In genomic region chr19:27793644-27794443, GRCh38 we compare ENCODE assay signal across 8 cellular contexts.
DNase-seq lines count a peak whose midpoint lies in the region; ATAC-seq and TF ChIP-seq lines count a peak whose summit lies in the region.

No MANE protein-coding gene starts in this region.

- H3K56ac ChIP-seq in H9 (ENCODE audit: insufficient read length, low read depth, low read length): no peak overlapping the region

- H3K4ac ChIP-seq in H9 (ENCODE audit: low read depth, low read length): no peak overlapping the region

- no peak overlapping the region for H2BK20ac ChIP-seq in H9 (ENCODE audit: low read depth, low read length, poor library complexity, severe bottlenecking)

- peak overlapping the region; percentile 91 for H3K4me3 ChIP-seq in MG63
- peak overlapping the region; percentile 83 for H3K4me3 ChIP-seq in neural progenitor cell
- H3K4me3 ChIP-seq in stomach smooth muscle (ENCODE audit: low read length in 2 of 2): peak overlapping the region; percentile 73 to 100

- H3K4me3 Mint-ChIP-seq in H9: peak overlapping the region; percentile 94 to 97
- H3K4me3 Mint-ChIP-seq in neural progenitor cell: peak overlapping the region; percentile 98

- peaks cover 2 to 17% of the 10 kb centered on the region in 2 experiments; a peak in 4 of 5 replicates for H3K9me3 Mint-ChIP-seq in H9
- peaks cover 4% of the 10 kb centered on the region for H3K9me3 Mint-ChIP-seq in neural progenitor cell

- peak; percentile 94 for ATAC-seq in foreskin keratinocyte

- no peaks in the 10 kb centered on the region for H3K9me3 ChIP-seq in ES-I3 (ENCODE audit: control insufficient read depth, insufficient read depth, low read length)
- no peaks in the 10 kb centered on the region for H3K9me3 ChIP-seq in H9 (ENCODE audit: control insufficient read depth, low read depth, low read length)
- H3K9me3 ChIP-seq in MG63: peaks cover 9% of the 10 kb centered on the region; the same call in 1 of the 2 replicates
- H3K9me3 ChIP-seq in neural progenitor cell (ENCODE audit: low read depth): no peaks in the 10 kb centered on the region
- no peaks in the 10 kb centered on the region for H3K9me3 ChIP-seq in stomach smooth muscle (ENCODE audit: control insufficient read depth in 2 of 2, low read length in 2 of 2)

- H3K4me1 ChIP-seq in ES-I3 (ENCODE audit: insufficient read depth, low read length) (no peaks in the 10 kb centered on the region; the same call in 1 of the 2 replicates), H9 (ENCODE audit: insufficient read depth, low read length) (no peaks in the 10 kb centered on the region), foreskin keratinocyte (no peaks in the 10 kb centered on the region), neural progenitor cell (no peaks in the 10 kb centered on the region), stomach smooth muscle (ENCODE audit: control insufficient read depth, insufficient read depth, low read length) (peaks cover 15% of the 10 kb centered on the region)

- H2AK5ac ChIP-seq in H9 (ENCODE audit: insufficient read length, low read length): no peak overlapping the region

- DNase-seq in H9: peak; percentile 96
- peak; percentile 98 for DNase-seq in MG63
- DNase-seq in SIG-M5 (lab: John Stamatoyannopoulos, UW): peak; percentile 74
- DNase-seq in activated gamma-delta T cell treated with anti-CD3 and anti-CD28 coated beads, Interleukin-2, amount 50 U/mL, for 16 hours (ENCODE audit: low read depth): peak; percentile 85
- DNase-seq in foreskin keratinocyte: peak; percentile 84 to 91
- peak; percentile 94 for DNase-seq in neural progenitor cell (ENCODE audit: low spot score)

- peak overlapping the region; percentile 5 for H3K27ac ChIP-seq in H9 (ENCODE audit: insufficient read length, low read depth, low read length)
- H3K27ac ChIP-seq in foreskin keratinocyte: peak overlapping the region; percentile 8
- no peak overlapping the region for H3K27ac ChIP-seq in neural progenitor cell
- H3K27ac ChIP-seq in stomach smooth muscle (ENCODE audit: low read length): peak overlapping the region; percentile 90

- H3K14ac ChIP-seq in H9 (ENCODE audit: insufficient read depth, low read length): 0 out of 2 replicates have a peak overlapping the region, but pooled peaks have one; percentile 65

- H2BK120ac ChIP-seq in H9 (ENCODE audit: low read depth, low read length, poor library complexity, severe bottlenecking): no peak overlapping the region

- H3K27me3 Mint-ChIP-seq in H9 (ENCODE audit: low read depth): no peaks in the 10 kb centered on the region; the same call in 1 of the 2 replicates
- no peaks in the 10 kb centered on the region for H3K27me3 Mint-ChIP-seq in neural progenitor cell (ENCODE audit: insufficient read depth, low read depth)

- H4K8ac ChIP-seq in H9 (replicated peaks; ENCODE audit: insufficient read length, low read depth, low read length): no peak overlapping the region

- H3K4me1 Mint-ChIP-seq in H9 (peaks cover 3 to 8% of the 10 kb centered on the region in 2 experiments), neural progenitor cell (peaks cover 8% of the 10 kb centered on the region)

- H3K36me3 ChIP-seq in ES-I3 (ENCODE audit: insufficient read depth, low read length) (no peaks in the 10 kb centered on the region), MG63 (peaks cover 42% of the 10 kb centered on the region), neural progenitor cell (no peaks in the 10 kb centered on the region), stomach smooth muscle (ENCODE audit: control insufficient read depth in 2 of 2, insufficient read depth in 2 of 2, low read length in 2 of 2) (peaks cover 0 to 5% of the 10 kb centered on the region in 2 donors)

- no peaks in the 10 kb centered on the region for H3K23me2 ChIP-seq in H9 (ENCODE audit: insufficient read length, low read depth, low read length, poor library complexity, severe bottlenecking)

- no peak overlapping the region for H4K91ac ChIP-seq in H9 (ENCODE audit: insufficient read length, low read depth, low read length)

- H4K5ac ChIP-seq in H9 (ENCODE audit: insufficient read length, low read depth, low read length): no peak overlapping the region

- H3K27me3 ChIP-seq in H9 (ENCODE audit: insufficient read depth, low read length): no peaks in the 10 kb centered on the region
- H3K27me3 ChIP-seq in MG63: no peaks in the 10 kb centered on the region
- no peaks in the 10 kb centered on the region for H3K27me3 ChIP-seq in foreskin keratinocyte
- no peaks in the 10 kb centered on the region for H3K27me3 ChIP-seq in neural progenitor cell
- H3K27me3 ChIP-seq in stomach smooth muscle (ENCODE audit: control insufficient read depth in 1 of 2, insufficient read depth in 2 of 2, low read length in 2 of 2): no peaks in the 10 kb centered on the region

- H2BK12ac ChIP-seq in H9 (ENCODE audit: insufficient read length, low read depth, low read length): no peak overlapping the region

- peaks cover 8% of the 10 kb centered on the region; the same call in 1 of the 2 replicates for H3K79me2 ChIP-seq in H9 (ENCODE audit: insufficient read depth, low read length)
- peaks cover 59% of the 10 kb centered on the region for H3K79me2 ChIP-seq in neural progenitor cell (ENCODE audit: low read depth)

- H3T11ph ChIP-seq in H9 (ENCODE audit: low read length): no peak overlapping the region

- H3F3A ChIP-seq in neural progenitor cell (ENCODE audit: low read depth): peaks cover 9% of the 10 kb centered on the region

- peak overlapping the region; percentile 79 for H3K18ac ChIP-seq in H9 (ENCODE audit: insufficient read length, low read depth, low read length)

- WGBS in H9 (ENCODE audit: extremely low coverage, insufficient read length, low lambda C conversion rate): no CpG with 5 or more reads among the region's 48 CpGs

- no peak overlapping the region for H2AFZ ChIP-seq in H9 (ENCODE audit: low read length)
- peak overlapping the region; percentile 99 for H2AFZ ChIP-seq in neural progenitor cell (replicated peaks)

- H3K9ac ChIP-seq in ES-I3 (ENCODE audit: low read depth, low read length) (peak overlapping the region; percentile 81), H9 (ENCODE audit: extremely low read depth, insufficient read length, low read length) (peak overlapping the region; percentile 67), neural progenitor cell (peak overlapping the region; percentile 12), stomach smooth muscle (ENCODE audit: low read length in 2 of 2) (peak overlapping the region; percentile 90 to 91)

- TF ChIP-seq CTCF in H9 (conservative IDR thresholded peaks at IDR 0.05) (no peak), foreskin keratinocyte (conservative IDR thresholded peaks at IDR 0.05) (peak; percentile 10), neural progenitor cell (IDR thresholded peaks at IDR 0.05) (no peak)

- peaks cover 8 to 28% (median 15%) of the 10 kb centered on the region in 3 experiments for H3K36me3 Mint-ChIP-seq in H9 (ENCODE audit: insufficient read depth in 1 of 3, low read depth in 3 of 3)
- H3K36me3 Mint-ChIP-seq in neural progenitor cell: peaks cover 6% of the 10 kb centered on the region

- H2BK5ac ChIP-seq in H9 (ENCODE audit: insufficient read length, low read length): no peak overlapping the region

- H3K27ac Mint-ChIP-seq in H9 (peak overlapping the region; percentile 96 to 98 (median 98)), neural progenitor cell (peak overlapping the region; percentile 90)

- no peak overlapping the region for H2BK15ac ChIP-seq in H9 (ENCODE audit: low read depth, low read length)

- H3K23ac ChIP-seq in H9 (ENCODE audit: insufficient read length, low read depth, low read length): no peak overlapping the region

- H3K4me2 ChIP-seq in H9 (ENCODE audit: insufficient read depth, insufficient read length, low read length) (peak overlapping the region; percentile 54), neural progenitor cell (peak overlapping the region; percentile 75)

- H4K20me1 ChIP-seq in H9 (ENCODE audit: control insufficient read depth, insufficient read depth, insufficient read length): no peaks in the 10 kb centered on the region
- peaks cover 12% of the 10 kb centered on the region for H4K20me1 ChIP-seq in neural progenitor cell (ENCODE audit: low read depth)

- peaks cover 8% of the 10 kb centered on the region for H3K79me1 ChIP-seq in H9 (ENCODE audit: insufficient read depth, low read depth, low read length, poor library complexity, severe bottlenecking)

Comparison
In these comparisons a context has a peak if more than half of its experiments do, and no peak if none do; other contexts are left out.
1. H3K9ac ChIP-seq: peak in every context shown above with its lines; median percentile 90 in stomach smooth muscle; 81 in ES-I3; 67 in H9; 12 in neural progenitor cell.